ENCODE assay signal across 8 cellular contexts in the genomic region with DNA sequence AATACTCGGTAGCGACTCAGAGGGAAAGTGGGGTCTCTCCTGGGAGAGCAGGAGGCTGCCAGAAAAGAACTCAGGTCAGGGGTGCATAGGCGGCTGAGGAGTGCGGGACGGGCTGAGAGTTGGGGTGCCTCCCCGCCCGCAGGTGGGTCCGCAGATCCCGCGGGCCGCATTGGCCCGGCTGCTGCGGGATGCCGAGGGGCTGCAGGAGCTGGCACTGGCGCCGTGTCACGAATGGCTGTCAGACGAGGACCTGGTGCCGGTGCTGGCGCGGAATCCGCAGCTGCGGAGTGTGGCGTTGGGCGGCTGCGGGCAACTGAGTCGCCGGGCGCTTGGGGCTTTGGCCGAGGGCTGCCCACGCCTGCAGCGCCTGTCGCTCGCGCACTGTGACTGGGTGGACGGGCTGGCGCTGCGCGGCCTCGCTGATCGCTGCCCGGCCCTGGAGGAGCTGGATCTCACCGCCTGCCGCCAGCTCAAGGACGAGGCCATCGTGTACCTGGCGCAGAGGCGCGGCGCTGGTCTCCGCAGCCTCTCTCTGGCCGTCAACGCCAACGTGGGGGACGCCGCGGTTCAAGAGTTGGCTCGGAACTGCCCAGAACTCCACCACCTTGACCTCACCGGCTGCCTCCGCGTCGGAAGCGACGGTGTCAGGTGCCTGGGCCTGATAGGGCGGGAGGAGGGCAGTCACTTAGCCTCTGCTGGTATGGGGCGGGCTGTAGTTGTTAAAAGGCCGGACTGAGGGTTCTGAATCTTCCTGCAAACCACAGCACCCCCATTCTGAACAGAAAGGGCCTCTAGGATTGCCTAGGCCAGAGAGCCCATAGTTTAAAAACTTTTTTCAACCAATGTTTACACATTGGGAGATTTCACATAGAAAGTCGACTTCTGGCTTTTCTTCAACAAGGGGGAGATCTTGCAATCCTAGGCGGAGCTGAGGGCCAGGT. TPM values are rescaled to one million over a fixed set of nuclear protein-coding genes. Genes with fewer than 3 reads are reported as not detected.
A peak's percentile ranks its signal among the peaks of the same experiment; 100 is the strongest.
DNase-seq lines count a peak whose midpoint lies in the region; ATAC-seq and TF ChIP-seq lines count a peak whose summit lies in the region.

No MANE protein-coding gene starts in this region.

- peaks cover 0 to 22% (median 7%) of the 10 kb centered on the region in 3 donors for H3K36me3 ChIP-seq in tibial nerve

- H3K9me3 ChIP-seq in tibial nerve = no peaks in the 10 kb centered on the region

- no peak for TF ChIP-seq CTCF in AG04449 (IDR thresholded peaks at IDR 0.05; ENCODE audit: insufficient read depth, low read length, missing control alignments)
- no peak for TF ChIP-seq CTCF in lower leg skin (IDR thresholded peaks at IDR 0.05)
- TF ChIP-seq CTCF in tibial nerve (IDR thresholded peaks at IDR 0.05) = no peak

- CTCF ChIA-PET in AG04449 (lab: Yijun Ruan, JAX) = interaction anchor here (0.7 to 9.9 kb wide), 25 partner anchors 8 to 252 kb away, joined by 3 to 157 read pairs (median 7); a partner anchor contains a TSS

- ATAC-seq in GM19397 (IDR thresholded peaks at IDR 0.05; ENCODE audit: unreplicated experiment) = peak; percentile 3

- peak in 1 of 2 donors; percentile 11 for TF ChIP-seq EP300 in tibial nerve (IDR thresholded peaks at IDR 0.05)

- peaks cover 0 to 21% of the 10 kb centered on the region in 2 donors for H3K27me3 ChIP-seq in tibial nerve

- no peak for DNase-seq in AG04449 (ENCODE audit: low read depth, low spot score)
- peak; percentile 14 for DNase-seq in NCI-H2196 (lab: John Stamatoyannopoulos, UW; ENCODE audit: unreplicated experiment)
- peak in 4 of 61 donors; percentile 31 to 66 (median 52) for DNase-seq in caudate nucleus (lab: John Stamatoyannopoulos, UW)
- no peak for DNase-seq in lower leg skin (ENCODE audit: low spot score in 2 of 2)
- no peak for DNase-seq in tibial nerve (ENCODE audit: low spot score in 2 of 2)
- DNase-seq in NCI-H187 treated with DMSO at 0.1 percent for 48 hours (lab: John Stamatoyannopoulos, UW) = no peak
- no peak for DNase-seq in NCI-H1694 (lab: John Stamatoyannopoulos, UW)

- intact Hi-C loops in lower leg skin (cut with DNase I; ENCODE audit: low total_unique reads) = loop anchor here (10.0 kb wide), 1 partner anchor 53 kb away; no protein-coding TSS in a partner anchor

- H3K27ac ChIP-seq in caudate nucleus (ENCODE audit: low read depth, low read length) (peak overlapping the region; percentile 93), tibial nerve (peak overlapping the region; percentile 47 to 90 (median 86))

- no peak for TF ChIP-seq POLR2A in lower leg skin (IDR thresholded peaks at IDR 0.05)
- no peak for TF ChIP-seq POLR2A in tibial nerve (IDR thresholded peaks at IDR 0.05)

- WGBS in lower leg skin, 2 donors = 0 to 1% methylated on average over 25 to 37 of the region's 69 CpGs
- WGBS in tibial nerve, 2 donors = 0 to 2% methylated on average over 11 to 62 of the region's 69 CpGs

- POLR2A ChIA-PET in AG04449 (lab: Yijun Ruan, JAX) = interaction anchor here (1.1 to 3.9 kb wide), 2 partner anchors 10 to 17 kb away, joined by 5 to 31 read pairs; a partner anchor contains a TSS

- H3K4me1 ChIP-seq in tibial nerve = peaks cover 0 to 66% (median 36%) of the 10 kb centered on the region in 4 donors

- H3K4me3 ChIP-seq in AG04449 (ENCODE audit: low read depth, low read length) = peak overlapping the region; percentile 92
- peak overlapping the region; percentile 54 for H3K4me3 ChIP-seq in lower leg skin (ENCODE audit: low read depth, poor library complexity, severe bottlenecking)
- peak overlapping the region; percentile 67 to 99 (median 93) for H3K4me3 ChIP-seq in tibial nerve

RNA-seq across cellular contexts. Expression of a gene that starts 1.3 kb away (rescaled TPM):
- total RNA-seq in lower leg skin (10 to 100 TPM; 18.2 to 25.3 (median 19.1) TPM), tibial nerve (10 to 100 TPM; 25.8 to 51.1 (median 46.2) TPM)

RNA-seq across cellular contexts. Expression of a gene that starts 3.3 kb away (rescaled TPM):
- 1 to 10 TPM in 3 of 4 donors, under 1 TPM in 1; 0.56 to 4.5 (median 2.1) TPM for total RNA-seq in lower leg skin
- 1 to 10 TPM in 1 of 4 donors, under 1 TPM in 3; 0.30 to 1.1 (median 0.70) TPM for total RNA-seq in tibial nerve

RNA-seq across cellular contexts. Expression of a gene that starts 10.5 kb away (rescaled TPM):
- 10 to 100 TPM; 30.3 to 51.2 (median 32.7) TPM for total RNA-seq in lower leg skin
- 100 to 1,000 TPM in 3 of 4 donors, 10 to 100 TPM in 1; 86.4 to 195 (median 131) TPM for total RNA-seq in tibial nerve

RNA-seq across cellular contexts. Expression of a gene that starts 26.4 kb away (rescaled TPM):
- total RNA-seq in lower leg skin (10 to 100 TPM; 19.4 to 36.1 (median 20.1) TPM), tibial nerve (10 to 100 TPM; 19.3 to 49.2 (median 31.8) TPM)

RNA-seq across cellular contexts. Expression of a gene that starts 29.4 kb away (rescaled TPM):
- total RNA-seq in lower leg skin = 10 to 100 TPM in 3 of 4 donors, 1 to 10 TPM in 1; 7.6 to 17.3 (median 11.5) TPM
- 1 to 10 TPM in 1 of 4 donors, not detected in 3; 1.4 TPM for total RNA-seq in tibial nerve
